Comparison of ENCODE assay signal across 9 cellular contexts in genomic region chr3:128487538-128487812, GRCh38. TPM values are rescaled to one million over a fixed set of nuclear protein-coding genes. Genes with fewer than 3 reads are reported as not detected.
A peak's percentile ranks its signal among the peaks of the same experiment; 100 is the strongest.
DNase-seq lines count a peak whose midpoint lies in the region; ATAC-seq and TF ChIP-seq lines count a peak whose summit lies in the region.
"Had no signal": no experiment of that assay in that cellular context is flagged by ENCODE, and none has a peak within 500 bp of the region (broad histone marks: within the 10 kb centered on the region; RNA-seq: fewer than 3 reads in every experiment).

No MANE protein-coding gene starts in this region.

- no peaks in the 10 kb centered on the region for H4K20me1 ChIP-seq in PC-9 (ENCODE audit: insufficient read depth)

- no TSS peak for BruUV-seq in PC-9 (replicated peaks; lab: Mats Ljungman, UMichigan)

- ATAC-seq in CD4-positive, CD25-positive, alpha-beta regulatory T cell (ENCODE audit: low read depth in 2 of 2), result no peak
- no peak for ATAC-seq in GM19023 (IDR thresholded peaks at IDR 0.05; ENCODE audit: unreplicated experiment)
- no peak for ATAC-seq in HG02678 (IDR thresholded peaks at IDR 0.05; ENCODE audit: unreplicated experiment)

- POLR2A ChIA-PET in PC-9 (lab: Charles Lee; ENCODE audit: unreplicated experiment), result no interaction called here

- H2AFZ ChIP-seq in PC-9, result peak overlapping the region; percentile 93

- H3K4me2 ChIP-seq in PC-9, result peak overlapping the region; percentile 87

- no peaks in the 10 kb centered on the region for H3K9me2 ChIP-seq in PC-9 (ENCODE audit: insufficient read depth)

- H3K4me1 ChIP-seq in CD4-positive, CD25-positive, alpha-beta regulatory T cell (ENCODE audit: control insufficient read depth, insufficient read depth, low read length, poor library complexity, severe bottlenecking), result peaks cover 70% of the 10 kb centered on the region
- H3K4me1 ChIP-seq in PC-9 (replicated peaks; ENCODE audit: insufficient read depth) (peaks cover 49% of the 10 kb centered on the region), esophagus (ENCODE audit: control insufficient read depth in 2 of 2, insufficient read depth in 2 of 2, low read length in 1 of 2) (peaks cover 15 to 36% of the 10 kb centered on the region in 2 donors), ovary (ENCODE audit: insufficient read depth) (peaks cover 19% of the 10 kb centered on the region)

- H3K4me1 Mint-ChIP-seq in CD4-positive, CD25-positive, alpha-beta regulatory T cell, result peaks cover 0 to 53% (median 13%) of the 10 kb centered on the region in 4 donors

- H3K27me3 ChIP-seq in CD4-positive, CD25-positive, alpha-beta regulatory T cell (ENCODE audit: control insufficient read depth, insufficient read depth, low read length), result peaks cover 13% of the 10 kb centered on the region
- H3K27me3 ChIP-seq in PC-9 (ENCODE audit: insufficient read depth, low read depth) (no peaks in the 10 kb centered on the region), esophagus (ENCODE audit: control insufficient read depth in 1 of 2, insufficient read depth in 2 of 2, low read length in 2 of 2) (peaks cover 0 to 83% of the 10 kb centered on the region in 2 donors), ovary (peaks cover 10% of the 10 kb centered on the region)

- CTCF ChIA-PET in PC-9 (lab: Charles Lee), result interaction anchor here (0.8 kb wide), 1 partner anchor 13 kb away, joined by 3 read pairs; no protein-coding TSS in a partner anchor

- no peak overlapping the region for H3K27ac Mint-ChIP-seq in CD4-positive, CD25-positive, alpha-beta regulatory T cell

- WGBS in esophagus, 2 donors, result 2% methylated on average over 18 of the region's 18 CpGs
- 0 to 6% (median 1%) methylated on average over 3 to 18 of the region's 18 CpGs for WGBS in ovary, 3 donors

- H3K4me3 ChIP-seq in CD4-positive, CD25-positive, alpha-beta regulatory T cell (ENCODE audit: low read depth, low read length), result no peak overlapping the region
- H3K4me3 ChIP-seq in PC-9 (peak overlapping the region; percentile 93), esophagus (ENCODE audit: low read depth in 1 of 2, low read length in 2 of 2) (peak overlapping the region; percentile 52 to 53), ovary (peak overlapping the region; percentile 58)

- H3K9me3 Mint-ChIP-seq in CD4-positive, CD25-positive, alpha-beta regulatory T cell, result peaks cover 0 to 7% (median 0%) of the 10 kb centered on the region in 7 donors

- no peak for DNase-seq in CD4-positive, CD25-positive, alpha-beta regulatory T cell
- DNase-seq in PC-9 (no peak), ovary (no peak), glomerular visceral epithelial cell (ENCODE audit: extremely low spot score) (no peak), mucosa of gallbladder (ENCODE audit: low spot score) (no peak)

- H3K9me3 ChIP-seq in CD4-positive, CD25-positive, alpha-beta regulatory T cell (ENCODE audit: control insufficient read depth in 2 of 2, low read length in 2 of 2), result no peaks in the 10 kb centered on the region
- H3K9me3 ChIP-seq in PC-9 (ENCODE audit: insufficient read depth, low read depth), result no peaks in the 10 kb centered on the region
- H3K9me3 ChIP-seq in esophagus (ENCODE audit: control insufficient read depth in 2 of 2, insufficient read depth in 1 of 2, low read depth in 1 of 2, low read length in 1 of 2), result peaks cover 0 to 7% of the 10 kb centered on the region in 2 donors
- no peaks in the 10 kb centered on the region for H3K9me3 ChIP-seq in ovary

- no peak overlapping the region for H3K27ac ChIP-seq in CD4-positive, CD25-positive, alpha-beta regulatory T cell (ENCODE audit: insufficient read depth, low read length, poor library complexity, severe bottlenecking)
- H3K27ac ChIP-seq in PC-9, result no peak overlapping the region
- peak overlapping the region in 1 of 2 donors; percentile 4 for H3K27ac ChIP-seq in esophagus (ENCODE audit: low read depth in 2 of 2, low read length in 1 of 2)
- no peak overlapping the region for H3K27ac ChIP-seq in ovary

- peaks cover 20% of the 10 kb centered on the region; the same call in 1 of the 2 replicates for H3F3A ChIP-seq in PC-9 (ENCODE audit: insufficient read depth, low read depth)

- H3K36me3 ChIP-seq in CD4-positive, CD25-positive, alpha-beta regulatory T cell (ENCODE audit: control insufficient read depth, insufficient read depth, low read length), result no peaks in the 10 kb centered on the region
- H3K36me3 ChIP-seq in PC-9 (ENCODE audit: low read depth) (no peaks in the 10 kb centered on the region), esophagus (ENCODE audit: control insufficient read depth in 2 of 2, insufficient read depth in 2 of 2, low read length in 1 of 2) (no peaks in the 10 kb centered on the region), ovary (no peaks in the 10 kb centered on the region)

- H3K27me3 Mint-ChIP-seq in CD4-positive, CD25-positive, alpha-beta regulatory T cell, result peaks cover 80% of the 10 kb centered on the region

- no peak for TF ChIP-seq EP300 in ovary (IDR thresholded peaks at IDR 0.05)

- H3K36me3 Mint-ChIP-seq in CD4-positive, CD25-positive, alpha-beta regulatory T cell, result no peaks in the 10 kb centered on the region

- TF ChIP-seq CTCF in PC-9 (conservative IDR thresholded peaks at IDR 0.05) (no peak), ovary (IDR thresholded peaks at IDR 0.05) (no peak)

- intact Hi-C loops in PC-9 (cut with micrococcal nuclease; ENCODE audit: unreplicated experiment) (loop anchor here (5.0 to 10.0 kb wide), 2 partner anchors 315 to 893 kb away; partner anchors contain the start of genes MCM2 and TPRA1), ovary (cut with DNase I) (loop anchor here in 1 of 4 donors (5.0 kb wide), 1 partner anchor 60 kb away; no protein-coding TSS in a partner anchor)

- TF ChIP-seq POLR2A in ovary (IDR thresholded peaks at IDR 0.05), result no peak

- H3K4me3 Mint-ChIP-seq in CD4-positive, CD25-positive, alpha-beta regulatory T cell, result peak overlapping the region; percentile 80 to 91 (median 85)

- peaks cover 46% of the 10 kb centered on the region for H3K79me2 ChIP-seq in PC-9 (ENCODE audit: low read depth)

RNA-seq across cellular contexts. Expression of gene GATA2, which starts 5.5 kb away (rescaled TPM):
- total RNA-seq in CD4-positive, CD25-positive, alpha-beta regulatory T cell, result 6.2 TPM
- not detected for polyA plus RNA-seq in CD4-positive, CD25-positive, alpha-beta regulatory T cell
- total RNA-seq in PC-9 (2021), result 29.0 and 36.9 TPM in 2 replicates
- 1 to 10 TPM; 2.2 to 2.3 TPM for polyA plus RNA-seq in esophagus
- total RNA-seq in ovary, result 10 to 100 TPM in 1 of 7 donors, 1 to 10 TPM in 6; 4.0 to 16.1 (median 6.1) TPM
- polyA plus RNA-seq in ovary, result 1 to 10 TPM; 5.1 to 8.1 TPM
- 22.8 TPM for total RNA-seq in mucosa of gallbladder

RNA-seq across cellular contexts. Expression of gene DNAJB8, which starts 20.8 kb away (rescaled TPM):
- not detected for total RNA-seq in CD4-positive, CD25-positive, alpha-beta regulatory T cell
- not detected for polyA plus RNA-seq in CD4-positive, CD25-positive, alpha-beta regulatory T cell
- total RNA-seq in PC-9 (2021) (not detected in 2 replicates), ovary (not detected), mucosa of gallbladder (not detected)
- polyA plus RNA-seq in esophagus (not detected), ovary (not detected)
- total RNA-seq: M059J had no signal
